ENCODE assay signal across 8 cellular contexts in the genomic region with DNA sequence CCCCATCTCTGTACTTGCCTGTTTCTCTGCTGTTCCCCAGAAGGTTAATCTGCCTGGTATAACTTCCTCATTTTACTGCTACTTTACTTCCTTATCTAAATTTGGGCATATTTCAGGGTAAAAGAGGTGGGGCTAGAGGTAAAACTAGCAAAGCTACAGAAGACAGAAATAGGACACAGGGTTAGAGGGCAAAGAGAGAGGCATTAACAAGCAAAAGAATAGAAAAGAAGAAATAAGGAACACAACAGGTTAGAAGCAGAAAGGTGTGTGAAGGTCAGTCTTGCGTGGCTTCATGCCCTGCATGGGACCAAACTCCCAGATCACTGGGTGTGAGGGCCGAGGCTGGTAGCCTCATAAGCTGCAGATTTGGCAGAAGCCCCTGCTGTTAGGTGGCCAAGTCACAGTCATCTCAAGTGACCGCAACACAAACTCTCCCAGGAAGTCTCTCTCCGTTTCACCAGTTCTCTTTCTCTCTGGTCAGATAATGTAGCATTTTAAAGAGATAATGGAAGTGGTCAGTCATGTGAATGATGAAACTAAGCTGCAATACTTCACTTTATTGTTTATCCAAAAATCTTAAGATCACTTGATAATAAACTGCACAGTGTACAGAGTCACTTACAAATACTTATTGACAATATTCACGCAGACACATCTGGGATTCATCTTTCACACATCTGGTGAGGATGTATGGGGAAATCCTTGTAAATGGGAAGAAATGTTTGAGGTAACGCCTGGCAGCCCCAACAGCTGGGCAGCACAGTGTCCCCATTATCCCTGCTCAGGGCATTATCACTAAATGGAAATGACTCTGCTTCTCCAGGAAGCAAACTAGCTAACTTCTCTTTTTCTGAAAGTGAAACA. TPM values are rescaled to one million over a fixed set of nuclear protein-coding genes. Genes with fewer than 3 reads are reported as not detected.
A peak's percentile ranks its signal among the peaks of the same experiment; 100 is the strongest.
DNase-seq lines count a peak whose midpoint lies in the region; ATAC-seq and TF ChIP-seq lines count a peak whose summit lies in the region.

No MANE protein-coding gene starts in this region.

- no peak overlapping the region for H3K27ac Mint-ChIP-seq in type B pancreatic cell

- peaks cover 5% of the 10 kb centered on the region for H3K4me1 Mint-ChIP-seq in type B pancreatic cell (ENCODE audit: unreplicated experiment)

- H3K36me3 Mint-ChIP-seq in type B pancreatic cell: peaks cover 9% of the 10 kb centered on the region

- H3K4me3 Mint-ChIP-seq in type B pancreatic cell: no peak overlapping the region

- ATAC-seq in GM18508 (IDR thresholded peaks at IDR 0.05; ENCODE audit: insufficient read depth, unreplicated experiment) (peak; percentile 53), HG02588 (IDR thresholded peaks at IDR 0.05; ENCODE audit: unreplicated experiment) (peak; percentile 49), left colon (peak; percentile 64), omental fat pad (ENCODE audit: low FRiP score) (no peak)

- peaks cover 9% of the 10 kb centered on the region for H3K9me3 Mint-ChIP-seq in type B pancreatic cell

- peak overlapping the region; percentile 37 for H3K4me3 ChIP-seq in NB4 (ENCODE audit: low read depth, low read length)

- DNase-seq in NB4 (ENCODE audit: low read depth): peak; percentile 88
- no peak for DNase-seq in left colon
- no peak for DNase-seq in omental fat pad (ENCODE audit: low spot score)
- no peak for DNase-seq in G401 (ENCODE audit: low spot score)
- no peak for DNase-seq in hippocampal formation (lab: John Stamatoyannopoulos, UW)
- DNase-seq in type B pancreatic cell (ENCODE audit: extremely low spot score, unreplicated experiment): no peak

- TF ChIP-seq CTCF in NB4 (IDR thresholded peaks at IDR 0.05; ENCODE audit: low read depth, low read length) (no peak), omental fat pad (IDR thresholded peaks at IDR 0.05) (no peak), type B pancreatic cell (conservative IDR thresholded peaks at IDR 0.05) (no peak)

- TF ChIP-seq POLR2A in NB4 (IDR thresholded peaks at IDR 0.05; ENCODE audit: extremely low read depth, insufficient read length): no peak

- H3K27me3 Mint-ChIP-seq in type B pancreatic cell: no peaks in the 10 kb centered on the region

- intact Hi-C loops in left colon (cut with DNase I, micrococcal nuclease): no loop called here

- in situ Hi-C loops in G401 (cut with HindIII; ENCODE audit: low sequenced_read_pairs): no loop called here

RNA-seq across cellular contexts. Expression of a gene that starts 16.4 kb away (rescaled TPM):
- total RNA-seq in left colon (1 to 10 TPM; 1.4 to 5.4 TPM), omental fat pad (10 to 100 TPM in 1 of 4 donors, 1 to 10 TPM in 3; 2.0 to 13.4 (median 3.3) TPM), type B pancreatic cell (ENCODE audit: low replicate concordance) (11.1 and 70.9 TPM in 2 replicates)
- total RNA-seq in G401 (2014; rRNA removed; shearing (Covaris generic)): not detected in 2 replicates
